ENCODE assay signal across 1 cellular context in the genomic region with DNA sequence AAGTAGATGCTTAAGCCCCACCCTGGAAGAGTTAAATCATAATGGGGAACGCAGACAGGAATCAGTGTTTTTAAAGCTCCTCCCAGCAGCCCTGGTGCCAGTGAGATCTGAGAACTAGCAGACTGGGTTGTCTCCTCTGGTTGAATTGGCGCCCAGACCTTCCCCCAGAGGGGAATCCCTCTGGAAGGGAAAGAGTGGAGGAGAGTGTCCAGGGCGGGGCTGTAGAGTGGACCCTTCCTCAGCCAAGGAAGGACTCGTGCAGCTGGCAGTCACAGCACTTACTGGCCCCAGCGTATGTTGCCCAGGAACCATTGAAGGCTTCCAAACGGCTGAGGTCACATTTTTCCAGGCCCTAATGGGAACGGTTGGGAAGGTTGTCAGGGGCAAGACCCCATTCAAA.
TF ChIP-seq lines count a peak whose summit lies in the region.

No MANE protein-coding gene starts in this region.

TF ChIP-seq in H1, 55 proteins besides CTCF, POLR2A, EP300 and RAD21:
- TF ChIP-seq RXRA (IDR thresholded peaks at IDR 0.05; ENCODE audit: insufficient read depth, low read depth, low read length), result no peak
- 0 out of 2 replicates have a peak, but pooled peaks have one; percentile 29 for TF ChIP-seq POLR2AphosphoS5 (IDR thresholded peaks at IDR 0.05; ENCODE audit: low read depth, low read length)
